In genomic region chr4:30875659-30876269, GRCh38 we compare ENCODE assay signal across 28 cellular contexts.
DNase-seq lines count a peak whose midpoint lies in the region; TF ChIP-seq lines count a peak whose summit lies in the region.
"Had no signal": no experiment of that assay in that cellular context is flagged by ENCODE, and none has a peak within 500 bp of the region (broad histone marks: within the 10 kb centered on the region; RNA-seq: fewer than 3 reads in every experiment).

No MANE protein-coding gene starts in this region.

- H3K36me3 Mint-ChIP-seq in mesothelial cell of epicardium: no peaks in the 10 kb centered on the region
- H3K36me3 Mint-ChIP-seq: activated CD4-positive, alpha-beta memory T cell treated with anti-CD3 and anti-CD28 coated beads for 36 hours; naive B cell; WTC11 had no signal

- H3K4me1 ChIP-seq in ACC112 (ENCODE audit: control insufficient read depth, insufficient read depth, low read length, unreplicated experiment): peaks cover 7% of the 10 kb centered on the region
- H3K4me1 ChIP-seq in esophagus squamous epithelium: peaks cover 0 to 4% (median under 1%) of the 10 kb centered on the region in 3 donors
- H3K4me1 ChIP-seq: BLaER1, Caco-2, gastrocnemius medialis, Peyer's patch, right atrium auricular region had no signal

- peak; percentile 30 for DNase-seq in RKO (ENCODE audit: low spot score)
- peak; percentile 22 for DNase-seq in epithelial cell of prostate (ENCODE audit: low read depth, low spot score)
- DNase-seq in mesothelial cell of epicardium (ENCODE audit: low spot score in 2 of 2, unreplicated experiment in 2 of 2): no peak
- DNase-seq in NCI-H1048 (lab: John Stamatoyannopoulos, UW): no peak
- no peak for DNase-seq in NCI-H526 treated with DMSO at 0.1 percent for 48 hours (lab: John Stamatoyannopoulos, UW)
- no peak for DNase-seq in NCI-H1930 (lab: John Stamatoyannopoulos, UW)
- no peak for DNase-seq in esophagus squamous epithelium (lab: John Stamatoyannopoulos, UW)
- DNase-seq: activated CD4-positive, alpha-beta memory T cell treated with anti-CD3 and anti-CD28 coated beads for 36 hours; activated effector memory CD4-positive, alpha-beta T cell treated with anti-CD3 and anti-CD28 coated beads, Interleukin-2, amount 50 U/mL, for 16 hours; activated naive CD8-positive, alpha-beta T cell treated with anti-CD3 and anti-CD28 coated beads, Interleukin-2, amount 50 U/mL, for 24 hours; activated T-cell treated with anti-CD3 and anti-CD28 coated beads for 4 hours; Caco-2; gastrocnemius medialis; mesendoderm; naive B cell; NCI-H2107; NCI-H510A; Peyer's patch; stimulated activated CD4-positive, alpha-beta T cell treated with anti-CD3 and anti-CD28 coated beads, Interleukin-12 subunit alpha, Interleukin-12 subunit beta, amount 100 ng/mL, for 4 hours; stomach; T1000; transverse colon had no signal

- no peak for TF ChIP-seq CTCF in mesothelial cell of epicardium (IDR thresholded peaks at IDR 0.05; ENCODE audit: unreplicated experiment)
- no peak for TF ChIP-seq CTCF in esophagus squamous epithelium (IDR thresholded peaks at IDR 0.05)

- H3K27me3 Mint-ChIP-seq in mesothelial cell of epicardium (ENCODE audit: low read depth): no peaks in the 10 kb centered on the region
- H3K27me3 Mint-ChIP-seq: activated CD4-positive, alpha-beta memory T cell treated with anti-CD3 and anti-CD28 coated beads for 36 hours; activated naive CD8-positive, alpha-beta T cell treated with anti-CD3 and anti-CD28 coated beads, Interleukin-2, amount 50 U/mL, for 24 hours; dendritic cell treated with granulocyte-macrophage colony-stimulating factor and Interleukin-4, amounts not matched to agents 40 ng/mL and 50 ng/mL, for 4 days; naive B cell had no signal

- TF ChIP-seq POLR2A in esophagus squamous epithelium (IDR thresholded peaks at IDR 0.05): no peak

- intact Hi-C loops in esophagus squamous epithelium (cut with DNase I): no loop called here

- peaks cover 6% of the 10 kb centered on the region for H3K9me3 Mint-ChIP-seq in mesothelial cell of epicardium

- H3K36me3 ChIP-seq in ACC112 (ENCODE audit: insufficient read depth, low read length) (no peaks in the 10 kb centered on the region), esophagus squamous epithelium (no peaks in the 10 kb centered on the region)
- H3K36me3 ChIP-seq: BLaER1, gastrocnemius medialis, Peyer's patch, right atrium auricular region, stomach, transverse colon had no signal

- peak overlapping the region; percentile 48 for H3K27ac Mint-ChIP-seq in mesothelial cell of epicardium
- H3K27ac Mint-ChIP-seq: activated CD4-positive, alpha-beta memory T cell treated with anti-CD3 and anti-CD28 coated beads for 36 hours; activated naive CD8-positive, alpha-beta T cell treated with anti-CD3 and anti-CD28 coated beads, Interleukin-2, amount 50 U/mL, for 24 hours; dendritic cell treated with granulocyte-macrophage colony-stimulating factor and Interleukin-4, amounts not matched to agents 40 ng/mL and 50 ng/mL, for 4 days; WTC11 had no signal

- H2AFZ ChIP-seq in ACC112 (ENCODE audit: low read length, unreplicated experiment): peak overlapping the region; percentile 7

- H3K4me3 ChIP-seq in ACC112 (ENCODE audit: low read depth, low read length): no peak overlapping the region
- H3K4me3 ChIP-seq in esophagus squamous epithelium: no peak overlapping the region
- H3K4me3 ChIP-seq: BLaER1, gastrocnemius medialis, Peyer's patch, right atrium auricular region, SK-N-MC, stomach, transverse colon had no signal

- no peak overlapping the region for H3K4me3 Mint-ChIP-seq in mesothelial cell of epicardium
- H3K4me3 Mint-ChIP-seq: activated CD4-positive, alpha-beta memory T cell treated with anti-CD3 and anti-CD28 coated beads for 36 hours; activated naive CD8-positive, alpha-beta T cell treated with anti-CD3 and anti-CD28 coated beads, Interleukin-2, amount 50 U/mL, for 24 hours; dendritic cell treated with granulocyte-macrophage colony-stimulating factor and Interleukin-4, amounts not matched to agents 40 ng/mL and 50 ng/mL, for 4 days; naive B cell; WTC11 had no signal

- peak overlapping the region; percentile 10 for H3K27ac ChIP-seq in ACC112 (ENCODE audit: low read depth, low read length)
- H3K27ac ChIP-seq in epithelial cell of prostate: no peak overlapping the region
- no peak overlapping the region for H3K27ac ChIP-seq in esophagus squamous epithelium
- H3K27ac ChIP-seq: BLaER1, gastrocnemius medialis, Peyer's patch, right atrium auricular region, SK-N-MC, stomach, transverse colon had no signal

- no peaks in the 10 kb centered on the region for H3K79me2 ChIP-seq in ACC112 (ENCODE audit: control insufficient read depth, insufficient read depth, low read length, unreplicated experiment)

- H3K27me3 ChIP-seq in ACC112 (ENCODE audit: insufficient read depth, low read length) (no peaks in the 10 kb centered on the region), esophagus squamous epithelium (no peaks in the 10 kb centered on the region)
- H3K27me3 ChIP-seq: BLaER1, gastrocnemius medialis, Peyer's patch, right atrium auricular region, stomach, transverse colon had no signal

- no peaks in the 10 kb centered on the region for H3K9me3 ChIP-seq in esophagus squamous epithelium
- H3K9me3 ChIP-seq: BLaER1, Caco-2, gastrocnemius medialis, Peyer's patch, right atrium auricular region, stomach, transverse colon had no signal

- peaks cover 10% of the 10 kb centered on the region for H3K4me1 Mint-ChIP-seq in mesothelial cell of epicardium
- H3K4me1 Mint-ChIP-seq: activated naive CD8-positive, alpha-beta T cell treated with anti-CD3 and anti-CD28 coated beads, Interleukin-2, amount 50 U/mL, for 24 hours; naive B cell had no signal

- 34 to 57% methylated on average over 3 of the region's 3 CpGs for WGBS in esophagus squamous epithelium, 2 donors

Comparison
In these comparisons a context has a peak if more than half of its experiments do, and no peak if none do; other contexts are left out.
1. DNase-seq: peak in RKO (single experiment) and epithelial cell of prostate (single experiment); none in mesothelial cell of epicardium (0 of 2), NCI-H1048 (single experiment), NCI-H526 treated with DMSO at 0.1 percent for 48 hours (single experiment), NCI-H1930 (0 of 2) and esophagus squamous epithelium (single experiment).